Comparison of ENCODE assay signal across 10 cellular contexts in the genomic region with DNA sequence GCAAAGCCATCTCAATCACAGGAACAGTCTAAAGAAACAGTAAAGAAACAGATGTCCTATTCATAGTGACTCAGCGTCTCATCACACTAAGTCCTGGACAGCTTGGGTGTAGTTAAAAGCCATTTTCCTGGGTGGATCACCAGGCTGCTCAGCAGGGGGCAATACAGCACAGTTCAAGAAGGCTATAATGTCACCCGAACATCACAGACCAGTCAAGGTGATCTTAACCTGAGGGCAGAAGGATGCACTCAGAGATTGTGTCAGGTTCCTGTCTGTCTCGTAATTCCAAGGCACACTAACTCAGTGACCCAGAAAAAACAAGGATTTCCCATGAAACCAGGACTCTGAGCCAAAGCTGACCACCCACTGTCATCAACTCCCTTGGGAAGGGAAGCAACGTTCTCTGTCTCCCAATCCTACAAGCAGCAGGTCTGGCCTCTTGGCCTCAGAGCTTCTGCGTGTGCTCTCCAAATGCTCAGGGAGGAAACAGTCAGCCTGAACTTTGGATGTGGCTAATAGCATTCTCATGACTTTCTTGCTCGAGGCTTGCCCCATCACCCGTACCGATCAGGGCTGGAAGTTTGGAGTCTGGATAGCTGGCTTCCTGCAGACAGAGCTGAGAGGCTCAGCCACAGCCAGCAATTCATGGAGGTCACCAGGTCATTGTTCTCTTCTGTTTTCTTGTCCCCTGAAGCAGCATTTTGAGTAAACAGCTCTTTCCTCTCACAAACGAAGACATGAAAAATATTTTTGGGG.
DNase-seq lines count a peak whose midpoint lies in the region; ATAC-seq lines count a peak whose summit lies in the region.
"Had no signal": no experiment of that assay in that cellular context is flagged by ENCODE, and none has a peak within 500 bp of the region (broad histone marks: within the 10 kb centered on the region; RNA-seq: fewer than 3 reads in every experiment).

No MANE protein-coding gene starts in this region.

- ATAC-seq in activated T-cell treated with anti-CD3 and anti-CD28 coated beads, Interleukin-2, amount 50 U/mL, for 4 hours, result no peak
- no peak for ATAC-seq in HG03520 (IDR thresholded peaks at IDR 0.05; ENCODE audit: unreplicated experiment)

- H3K27me3 Mint-ChIP-seq in activated T-cell treated with anti-CD3 and anti-CD28 coated beads, Interleukin-2, amount 50 U/mL, for 4 hours (ENCODE audit: low read depth), result peaks cover 33% of the 10 kb centered on the region

- peaks cover 5% of the 10 kb centered on the region for H3K4me1 Mint-ChIP-seq in activated T-cell treated with anti-CD3 and anti-CD28 coated beads, Interleukin-2, amount 50 U/mL, for 4 hours (ENCODE audit: low read depth)

- H3K4me3 Mint-ChIP-seq in activated T-cell treated with anti-CD3 and anti-CD28 coated beads, Interleukin-2, amount 50 U/mL, for 4 hours, result no peak overlapping the region

- DNase-seq in GM04503 (ENCODE audit: low read depth) (peak; percentile 83), RPMI7951 (ENCODE audit: low read depth) (peak; percentile 97), fibroblast of peridontal ligament (ENCODE audit: extremely low read depth) (peak; percentile 88), putamen (ENCODE audit: low spot score) (peak; percentile 14), NCI-H2081 treated with DMSO at 0.1 percent for 48 hours (lab: John Stamatoyannopoulos, UW) (no peak)
- no peak for DNase-seq in activated T-cell treated with anti-CD3 and anti-CD28 coated beads, Interleukin-2, amount 50 U/mL, for 4 hours
- no peak for DNase-seq in activated CD8-positive, alpha-beta memory T cell treated with anti-CD3 and anti-CD28 coated beads, Interleukin-2, amount 50 U/mL, for 48 hours
- DNase-seq: PC-9; stimulated activated CD4-positive, alpha-beta T cell treated with anti-CD3 and anti-CD28 coated beads, Interleukin-1b, Interleukin-23, amount 100 ng/mL, for 48 hours had no signal

- peaks cover 13% of the 10 kb centered on the region for H3K9me3 Mint-ChIP-seq in activated T-cell treated with anti-CD3 and anti-CD28 coated beads, Interleukin-2, amount 50 U/mL, for 4 hours

- H3K36me3 Mint-ChIP-seq in activated T-cell treated with anti-CD3 and anti-CD28 coated beads, Interleukin-2, amount 50 U/mL, for 4 hours (ENCODE audit: insufficient read depth), result no peaks in the 10 kb centered on the region

Comparison
In these comparisons a context has a peak if more than half of its experiments do, and no peak if none do; other contexts are left out.
1. DNase-seq: peak in GM04503 (single experiment), RPMI7951 (single experiment), fibroblast of peridontal ligament (single experiment) and putamen (single experiment); none in activated T-cell treated with anti-CD3 and anti-CD28 coated beads, Interleukin-2, amount 50 U/mL, for 4 hours (single experiment), activated CD8-positive, alpha-beta memory T cell treated with anti-CD3 and anti-CD28 coated beads, Interleukin-2, amount 50 U/mL, for 48 hours (single experiment) and NCI-H2081 treated with DMSO at 0.1 percent for 48 hours (single experiment).